In the genomic region with DNA sequence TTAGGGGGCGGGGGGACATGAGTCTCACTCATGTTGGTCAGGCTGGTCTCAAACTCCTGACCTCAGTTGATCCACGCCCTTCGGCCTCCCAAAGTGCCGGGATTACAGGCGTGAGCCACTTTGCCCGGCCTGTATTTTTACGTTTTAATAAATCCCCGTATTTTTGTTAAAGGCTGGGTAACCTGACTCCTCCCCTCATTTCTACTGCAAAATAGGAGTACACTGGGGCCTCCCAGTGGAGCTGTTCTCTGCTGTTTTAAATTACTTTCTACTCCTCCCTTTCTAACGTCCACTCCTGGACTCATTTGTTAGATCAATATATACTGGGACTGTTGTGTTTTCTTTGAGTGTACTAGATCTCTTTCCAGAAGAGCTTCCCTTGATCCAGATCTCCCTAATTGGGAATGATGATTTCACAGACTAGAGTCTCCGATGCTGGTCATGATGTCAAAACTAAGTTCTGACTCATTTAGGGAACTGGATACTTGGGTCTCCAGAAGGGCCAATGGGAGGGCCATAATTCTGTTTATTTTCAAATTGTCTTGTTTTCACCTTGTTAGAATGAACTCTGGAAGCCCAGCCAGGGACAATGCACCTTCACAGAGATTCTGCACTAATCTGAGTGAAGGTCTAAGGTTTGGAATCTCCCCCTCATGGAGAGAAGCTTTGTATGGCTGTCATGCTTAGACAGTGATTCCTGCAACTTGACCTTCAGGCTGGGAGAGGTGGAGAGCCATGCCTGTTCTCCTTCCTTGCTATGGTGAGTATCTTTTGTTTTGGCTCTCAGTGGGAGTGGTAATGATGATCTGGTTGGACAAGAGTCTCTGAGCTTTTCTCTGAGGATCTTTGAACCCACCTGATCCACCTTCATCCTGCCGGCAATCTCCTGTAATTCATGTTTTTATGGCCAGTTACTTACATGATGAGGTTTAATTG, we compare ENCODE assay signal across 8 cellular contexts. TPM values are rescaled to one million over a fixed set of nuclear protein-coding genes. Genes with fewer than 3 reads are reported as not detected.
DNase-seq lines count a peak whose midpoint lies in the region; ATAC-seq and TF ChIP-seq lines count a peak whose summit lies in the region.

No MANE protein-coding gene starts in this region.

- no peak for ATAC-seq in DND-41 (ENCODE audit: insufficient read depth, low read depth)
- ATAC-seq in natural killer cell: no peak
- no peak for ATAC-seq in HG02763 (IDR thresholded peaks at IDR 0.05; ENCODE audit: unreplicated experiment)
- no peak for ATAC-seq in GM21381 (IDR thresholded peaks at IDR 0.05; ENCODE audit: unreplicated experiment)

- H3K79me2 ChIP-seq in DND-41 (ENCODE audit: insufficient read depth, low read length): peaks cover 65% of the 10 kb centered on the region

- no peak for DNase-seq in DND-41
- no peak for DNase-seq in NT2/D1 (ENCODE audit: low read depth, low spot score)
- no peak for DNase-seq in natural killer cell
- no peak for DNase-seq in NCI-H524 treated with DMSO at 0.1 percent for 48 hours (lab: John Stamatoyannopoulos, UW)
- DNase-seq in NCI-H2171 treated with DMSO at 0.1 percent for 48 hours (lab: John Stamatoyannopoulos, UW): no peak

- no peak overlapping the region for H2AFZ ChIP-seq in DND-41 (ENCODE audit: low read depth, low read length)

- H3K36me3 Mint-ChIP-seq in natural killer cell: peaks cover 6% of the 10 kb centered on the region

- H3K9me3 ChIP-seq in DND-41 (ENCODE audit: insufficient read depth, low read length, severe bottlenecking) (no peaks in the 10 kb centered on the region), NT2/D1 (ENCODE audit: insufficient read depth, low read length) (no peaks in the 10 kb centered on the region), duodenal mucosa (ENCODE audit: control insufficient read depth in 1 of 2, low read length in 2 of 2) (no peaks in the 10 kb centered on the region)

- H3K4me2 ChIP-seq in DND-41 (ENCODE audit: insufficient read depth, low read length): peak overlapping the region; percentile 88

- peak overlapping the region; percentile 94 to 96 for H3K27ac Mint-ChIP-seq in natural killer cell

- H4K20me1 ChIP-seq in DND-41 (ENCODE audit: insufficient read depth, low read length): peaks cover 40% of the 10 kb centered on the region

- H3K27ac ChIP-seq in DND-41 (ENCODE audit: low read length) (peak overlapping the region; percentile 32), duodenal mucosa (ENCODE audit: low read depth, low read length) (no peak overlapping the region)

- peaks cover 34 to 35% of the 10 kb centered on the region in 2 donors for H3K4me1 Mint-ChIP-seq in natural killer cell

- no peaks in the 10 kb centered on the region for H3K27me3 Mint-ChIP-seq in natural killer cell (ENCODE audit: low read depth in 2 of 2)

- H3K27me3 ChIP-seq in DND-41 (ENCODE audit: insufficient read depth, low read length, poor library complexity): no peaks in the 10 kb centered on the region
- no peaks in the 10 kb centered on the region for H3K27me3 ChIP-seq in NT2/D1 (ENCODE audit: insufficient read depth, insufficient read length)
- H3K27me3 ChIP-seq in duodenal mucosa (ENCODE audit: control insufficient read depth in 1 of 2, insufficient read depth in 2 of 2, low read length in 2 of 2): no peaks in the 10 kb centered on the region

- intact Hi-C loops in natural killer cell (cut with micrococcal nuclease): no loop called here

- H3K4me3 ChIP-seq in DND-41 (ENCODE audit: low read depth in 1 of 2, low read length in 2 of 2) (peak overlapping the region; percentile 86 to 92; a peak in 3 of 4 replicates), NT2/D1 (ENCODE audit: insufficient read length, low read depth) (peak overlapping the region; percentile 95), duodenal mucosa (ENCODE audit: low read depth in 1 of 2, low read length in 2 of 2) (peak overlapping the region; percentile 95 to 98)

- H3K9ac ChIP-seq in DND-41 (ENCODE audit: low read depth, low read length): peak overlapping the region; percentile 81
- H3K9ac ChIP-seq in NT2/D1 (ENCODE audit: insufficient read length, low read depth): peak overlapping the region; percentile 100
- H3K9ac ChIP-seq in duodenal mucosa (ENCODE audit: low read depth in 1 of 2, low read length in 2 of 2): peak overlapping the region; percentile 96 to 100

- peak overlapping the region; percentile 88 for H3K4me3 Mint-ChIP-seq in natural killer cell

- H3K36me3 ChIP-seq in DND-41 (ENCODE audit: insufficient read depth, low read length) (peaks cover 53% of the 10 kb centered on the region), NT2/D1 (ENCODE audit: insufficient read depth, insufficient read length, low read length) (peaks cover 62% of the 10 kb centered on the region), duodenal mucosa (ENCODE audit: control insufficient read depth in 1 of 2, insufficient read depth in 2 of 2, low read length in 2 of 2) (peaks cover 13 to 38% of the 10 kb centered on the region in 2 donors)

- H3K9me3 Mint-ChIP-seq in natural killer cell: no peaks in the 10 kb centered on the region

- TF ChIP-seq CTCF in DND-41 (IDR thresholded peaks at IDR 0.05; ENCODE audit: borderline replicate concordance, extremely low read depth, low read length, poor library complexity, severe bottlenecking) (no peak), natural killer cell (IDR thresholded peaks at IDR 0.05) (no peak)

- H3K4me1 ChIP-seq in DND-41 (ENCODE audit: insufficient read depth, low read length): peaks cover 49% of the 10 kb centered on the region
- H3K4me1 ChIP-seq in NT2/D1 (ENCODE audit: insufficient read depth, insufficient read length): no peaks in the 10 kb centered on the region
- peaks cover 21 to 44% of the 10 kb centered on the region in 2 donors for H3K4me1 ChIP-seq in duodenal mucosa (ENCODE audit: control insufficient read depth in 1 of 2, insufficient read depth in 2 of 2, low read length in 2 of 2)

RNA-seq across cellular contexts. Expression of a gene that starts 9.4 kb away (rescaled TPM):
- 100 to 1,000 TPM in 1 of 3 donors, 10 to 100 TPM in 1, 1 to 10 TPM in 1; 8.5 to 112 (median 15.3) TPM for total RNA-seq in natural killer cell

RNA-seq across cellular contexts. Expression of a gene that starts 21.6 kb away (rescaled TPM):
- 10 to 100 TPM; 24.4 to 34.6 (median 34.5) TPM for total RNA-seq in natural killer cell

RNA-seq across cellular contexts. Expression of a gene that starts 21.9 kb away (rescaled TPM):
- total RNA-seq in natural killer cell: 1 to 10 TPM; 2.0 to 4.5 (median 3.6) TPM

RNA-seq across cellular contexts. Expression of a gene that starts 25.7 kb away (rescaled TPM):
- 10 to 100 TPM; 36.1 to 69.6 (median 51.5) TPM for total RNA-seq in natural killer cell

RNA-seq across cellular contexts. Expression of a gene that starts 30.2 kb away (rescaled TPM):
- 10 to 100 TPM; 28.1 to 34.9 (median 29.2) TPM for total RNA-seq in natural killer cell
